ENCODE assay signal across 21 cellular contexts in genomic region chr14:101525646-101526527, GRCh38. TPM values are rescaled to one million over a fixed set of nuclear protein-coding genes. Genes with fewer than 3 reads are reported as not detected.
"Had no signal": no experiment of that assay in that cellular context is flagged by ENCODE, and none has a peak within 500 bp of the region (broad histone marks: within the 10 kb centered on the region; RNA-seq: fewer than 3 reads in every experiment).

No MANE protein-coding gene starts in this region.

- H3K27ac Mint-ChIP-seq: activated CD4-positive, alpha-beta T cell treated with anti-CD3 and anti-CD28 coated beads for 36 hours; activated CD8-positive, alpha-beta T cell treated with anti-CD3 and anti-CD28 coated beads, Interleukin-2, amount 10 ng/mL, durations not matched to agents 7 days and 5 days; activated T-helper 1 cell treated with anti-CD3 and anti-CD28 coated beads, Interleukin-12 subunit alpha, Interleukin-12 subunit beta, Interleukin-2, Interleukin-4 antibody, amounts not matched to agents 30 ng/mL and 10 ng/mL and 1 ng/mL, durations not matched to agents 14 hours and 24 hours and 36 hours; immature natural killer cell had no signal

- H3K4me1 ChIP-seq: ascending aorta had no signal

- H3K36me3 ChIP-seq: ascending aorta, esophagus muscularis mucosa had no signal

- H3K9me3 ChIP-seq: ascending aorta, esophagus muscularis mucosa, mucosa of descending colon had no signal

- H3K27ac ChIP-seq: ascending aorta, esophagus muscularis mucosa, VCaP had no signal

- H3K9me3 Mint-ChIP-seq: activated T-helper 1 cell treated with anti-CD3 and anti-CD28 coated beads, Interleukin-12 subunit alpha, Interleukin-12 subunit beta, Interleukin-2, Interleukin-4 antibody, amounts not matched to agents 30 ng/mL and 10 ng/mL and 1 ng/mL, durations not matched to agents 14 hours and 24 hours and 36 hours; immature natural killer cell; naive thymus-derived CD8-positive, alpha-beta T cell had no signal

- ATAC-seq: activated CD4-positive, alpha-beta T cell treated with anti-CD3 and anti-CD28 coated beads for 36 hours; activated CD8-positive, alpha-beta T cell treated with anti-CD3 and anti-CD28 coated beads, Interleukin-2, amount 10 ng/mL, durations not matched to agents 7 days and 5 days; mucosa of descending colon; naive thymus-derived CD8-positive, alpha-beta T cell; sciatic nerve had no signal

- H3K4me3 Mint-ChIP-seq: activated CD4-positive, alpha-beta T cell treated with anti-CD3 and anti-CD28 coated beads for 36 hours; activated CD8-positive, alpha-beta T cell treated with anti-CD3 and anti-CD28 coated beads, Interleukin-2, amount 10 ng/mL, durations not matched to agents 7 days and 5 days; activated T-helper 1 cell treated with anti-CD3 and anti-CD28 coated beads, Interleukin-12 subunit alpha, Interleukin-12 subunit beta, Interleukin-2, Interleukin-4 antibody, amounts not matched to agents 30 ng/mL and 10 ng/mL and 1 ng/mL, durations not matched to agents 14 hours and 24 hours and 36 hours; immature natural killer cell; naive thymus-derived CD8-positive, alpha-beta T cell had no signal

- DNase-seq: activated CD4-positive, alpha-beta T cell treated with anti-CD3 and anti-CD28 coated beads for 36 hours; activated CD8-positive, alpha-beta memory T cell treated with anti-CD3 and anti-CD28 coated beads, Interleukin-2, amount 50 U/mL, for 48 hours; activated CD8-positive, alpha-beta T cell treated with anti-CD3 and anti-CD28 coated beads, Interleukin-2, amount 10 ng/mL, durations not matched to agents 7 days and 5 days; activated naive CD4-positive, alpha-beta T cell; glutamatergic neuron; immature natural killer cell; left cardiac atrium; mammary epithelial cell; mucosa of descending colon; naive thymus-derived CD8-positive, alpha-beta T cell; nucleus accumbens; stimulated activated CD4-positive, alpha-beta T cell treated with anti-CD3 and anti-CD28 coated beads, Interleukin-2, amount 100 ng/mL, for 48 hours; stimulated activated naive CD4-positive, alpha-beta T cell treated with Interleukin-2 at 50 U/mL for 16 hours; trophoblast cell had no signal

- H3K4me3 ChIP-seq: ascending aorta, esophagus muscularis mucosa, mucosa of descending colon had no signal

- H3K36me3 Mint-ChIP-seq: naive thymus-derived CD8-positive, alpha-beta T cell had no signal

- H3K27me3 ChIP-seq: ascending aorta had no signal

RNA-seq across cellular contexts. Expression of gene DIO3, which starts 35.4 kb away (rescaled TPM):
- total RNA-seq: activated CD4-positive, alpha-beta T cell treated with anti-CD3 and anti-CD28 coated beads for 36 hours; activated CD8-positive, alpha-beta T cell treated with anti-CD3 and anti-CD28 coated beads, Interleukin-2, amount 10 ng/mL, durations not matched to agents 7 days and 5 days; activated T-helper 1 cell treated with anti-CD3 and anti-CD28 coated beads, Interleukin-12 subunit alpha, Interleukin-12 subunit beta, Interleukin-2, Interleukin-4 antibody, amounts not matched to agents 30 ng/mL and 10 ng/mL and 1 ng/mL, durations not matched to agents 14 hours and 24 hours and 36 hours; ascending aorta; bronchial epithelial cell; fibroblast of villous mesenchyme; mammary epithelial cell; naive thymus-derived CD8-positive, alpha-beta T cell had no signal
